In genomic region chr18:35106013-35106844, GRCh38 we compare ENCODE assay signal across 25 cellular contexts.
DNase-seq lines count a peak whose midpoint lies in the region; ATAC-seq and TF ChIP-seq lines count a peak whose summit lies in the region.
"Had no signal": no experiment of that assay in that cellular context is flagged by ENCODE, and none has a peak within 500 bp of the region (broad histone marks: within the 10 kb centered on the region; RNA-seq: fewer than 3 reads in every experiment).

No MANE protein-coding gene starts in this region.

- peak overlapping the region; percentile 77 for H3K27ac Mint-ChIP-seq in CD8-positive, alpha-beta T cell
- H3K27ac Mint-ChIP-seq in activated naive CD8-positive, alpha-beta T cell treated with anti-CD3 and anti-CD28 coated beads for 36 hours: peak overlapping the region; percentile 58
- peak overlapping the region in 5 of 9 donors; percentile 61 to 92 (median 77) for H3K27ac Mint-ChIP-seq in naive thymus-derived CD4-positive, alpha-beta T cell
- H3K27ac Mint-ChIP-seq: endodermal cell, GM23338 had no signal

- DNase-seq in NCI-H82 (lab: John Stamatoyannopoulos, UW) (peak; percentile 19), NCI-H82 treated with DMSO at 0.1 percent for 48 hours (lab: John Stamatoyannopoulos, UW; ENCODE audit: unreplicated experiment) (no peak), A673 (ENCODE audit: low spot score) (no peak), islet precursor cell (no peak)
- peak in 1 of 7 experiments; percentile 28 for DNase-seq in CD8-positive, alpha-beta T cell
- no peak for DNase-seq in activated naive CD8-positive, alpha-beta T cell treated with anti-CD3 and anti-CD28 coated beads for 36 hours
- peak in 1 of 9 donors; percentile 35 for DNase-seq in naive thymus-derived CD4-positive, alpha-beta T cell
- DNase-seq: activated gamma-delta T cell; AML-193; endodermal cell; esophagus squamous epithelium; kidney; MV-4-11; NCI-H1694; NCI-H2171 treated with DMSO at 0.1 percent for 48 hours; NCI-H69; retina; spleen; stimulated activated CD4-positive, alpha-beta T cell treated with anti-CD3 and anti-CD28 coated beads, Interleukin-4, amount 100 ng/mL, for 24 hours; upper lobe of left lung had no signal

- peaks cover 37% of the 10 kb centered on the region for H3K4me1 ChIP-seq in CD8-positive, alpha-beta T cell (ENCODE audit: insufficient read depth, low read length)
- H3K4me1 ChIP-seq in naive thymus-derived CD4-positive, alpha-beta T cell (ENCODE audit: control insufficient read depth in 2 of 2, insufficient read depth in 2 of 2, low read length in 2 of 2): peaks cover 13 to 16% of the 10 kb centered on the region in 2 donors
- no peaks in the 10 kb centered on the region for H3K4me1 ChIP-seq in A673 (ENCODE audit: insufficient read depth, low read length, poor library complexity, severe bottlenecking)
- H3K4me1 ChIP-seq: esophagus squamous epithelium had no signal

- no peak overlapping the region for H3K4me3 Mint-ChIP-seq in CD8-positive, alpha-beta T cell
- H3K4me3 Mint-ChIP-seq in activated naive CD8-positive, alpha-beta T cell treated with anti-CD3 and anti-CD28 coated beads for 36 hours: no peak overlapping the region
- peak overlapping the region in 6 of 10 donors; percentile 17 to 56 (median 46) for H3K4me3 Mint-ChIP-seq in naive thymus-derived CD4-positive, alpha-beta T cell
- H3K4me3 Mint-ChIP-seq: endodermal cell, GM23338 had no signal

- peak; percentile 84 for ATAC-seq in CD8-positive, alpha-beta T cell
- peak; percentile 88 for ATAC-seq in naive thymus-derived CD4-positive, alpha-beta T cell
- no peak for ATAC-seq in HG03135 (IDR thresholded peaks at IDR 0.05; ENCODE audit: unreplicated experiment)
- ATAC-seq: gastroesophageal sphincter, GM23338 had no signal

- CTCF ChIA-PET in CD8-positive, alpha-beta T cell (lab: Charles Lee): interaction anchor here (0.9 to 1.4 kb wide), 5 partner anchors 10 to 80 kb away, joined by 3 read pairs; no protein-coding TSS in a partner anchor
- CTCF ChIA-PET in naive thymus-derived CD4-positive, alpha-beta T cell (lab: Charles Lee): interaction anchor here (1.3 kb wide), 1 partner anchor 80 kb away, joined by 4 read pairs; no protein-coding TSS in a partner anchor
- CTCF ChIA-PET in A673 (lab: Charles Lee): no interaction called here

- no peaks in the 10 kb centered on the region for H3K27me3 ChIP-seq in CD8-positive, alpha-beta T cell (ENCODE audit: insufficient read depth, low read length)
- no peaks in the 10 kb centered on the region for H3K27me3 ChIP-seq in naive thymus-derived CD4-positive, alpha-beta T cell (ENCODE audit: control insufficient read depth in 2 of 2, insufficient read depth in 2 of 2, low read length in 2 of 2)
- H3K27me3 ChIP-seq in A673 (replicated peaks; ENCODE audit: insufficient read depth, low read depth, low read length, poor library complexity): no peaks in the 10 kb centered on the region
- H3K27me3 ChIP-seq: esophagus squamous epithelium, gastroesophageal sphincter, spleen, upper lobe of left lung had no signal

- peaks cover 35% of the 10 kb centered on the region for H3K36me3 Mint-ChIP-seq in CD8-positive, alpha-beta T cell
- H3K36me3 Mint-ChIP-seq in activated naive CD8-positive, alpha-beta T cell treated with anti-CD3 and anti-CD28 coated beads for 36 hours: peaks cover 40% of the 10 kb centered on the region
- peaks cover 10 to 43% (median 31%) of the 10 kb centered on the region in 5 donors for H3K36me3 Mint-ChIP-seq in naive thymus-derived CD4-positive, alpha-beta T cell

- POLR2A ChIA-PET in CD8-positive, alpha-beta T cell (lab: Charles Lee): interaction anchor here (0.7 to 1.4 kb wide), 4 partner anchors 9 to 76 kb away, joined by 3 to 5 read pairs (median 3); no protein-coding TSS in a partner anchor
- POLR2A ChIA-PET in naive thymus-derived CD4-positive, alpha-beta T cell (lab: Charles Lee): interaction anchor here (0.9 to 1.3 kb wide), 2 partner anchors 9 to 74 kb away, joined by 3 to 4 read pairs; no protein-coding TSS in a partner anchor
- POLR2A ChIA-PET in A673 (lab: Charles Lee; ENCODE audit: low non-redundant PET): no interaction called here

- peaks cover 63% of the 10 kb centered on the region for H3K4me1 Mint-ChIP-seq in CD8-positive, alpha-beta T cell (ENCODE audit: low read depth)
- peaks cover 48% of the 10 kb centered on the region for H3K4me1 Mint-ChIP-seq in activated naive CD8-positive, alpha-beta T cell treated with anti-CD3 and anti-CD28 coated beads for 36 hours
- H3K4me1 Mint-ChIP-seq in naive thymus-derived CD4-positive, alpha-beta T cell: peaks cover 8 to 56% (median 28%) of the 10 kb centered on the region in 7 donors
- H3K4me1 Mint-ChIP-seq: GM23338 had no signal

- H3K9me3 Mint-ChIP-seq in CD8-positive, alpha-beta T cell: no peaks in the 10 kb centered on the region
- peaks cover 9% of the 10 kb centered on the region for H3K9me3 Mint-ChIP-seq in activated naive CD8-positive, alpha-beta T cell treated with anti-CD3 and anti-CD28 coated beads for 36 hours
- peaks cover 0 to 5% (median 0%) of the 10 kb centered on the region in 11 donors for H3K9me3 Mint-ChIP-seq in naive thymus-derived CD4-positive, alpha-beta T cell
- H3K9me3 Mint-ChIP-seq: GM23338 had no signal

- H3K27me3 Mint-ChIP-seq in CD8-positive, alpha-beta T cell (ENCODE audit: low read depth): no peaks in the 10 kb centered on the region
- H3K27me3 Mint-ChIP-seq in activated naive CD8-positive, alpha-beta T cell treated with anti-CD3 and anti-CD28 coated beads for 36 hours: no peaks in the 10 kb centered on the region
- H3K27me3 Mint-ChIP-seq in naive thymus-derived CD4-positive, alpha-beta T cell: no peaks in the 10 kb centered on the region

- no peak for TF ChIP-seq CTCF in CD8-positive, alpha-beta T cell (IDR thresholded peaks at IDR 0.05)
- no peak for TF ChIP-seq CTCF in A673 (conservative IDR thresholded peaks at IDR 0.05; ENCODE audit: low read depth, low read length)

- BruUV-seq in A673 (replicated peaks; lab: Mats Ljungman, UMichigan): no TSS peak

- intact Hi-C loops in CD8-positive, alpha-beta T cell (cut with DNase I, micrococcal nuclease): loop anchor here (2.0 to 5.0 kb wide), 3 partner anchors 39 to 64 kb away; partner anchors contain the start of gene MAPRE2 (in 1 of the 2)
- intact Hi-C loops in naive thymus-derived CD4-positive, alpha-beta T cell (cut with micrococcal nuclease): loop anchor here in 1 of 2 donors (1.0 to 2.0 kb wide), 2 partner anchors 19 to 64 kb away; no protein-coding TSS in a partner anchor
- intact Hi-C loops in A673 (cut with micrococcal nuclease; ENCODE audit: unreplicated experiment): no loop called here

- peaks cover 3% of the 10 kb centered on the region for H3K36me3 ChIP-seq in CD8-positive, alpha-beta T cell (ENCODE audit: insufficient read depth, low read length)
- H3K36me3 ChIP-seq in naive thymus-derived CD4-positive, alpha-beta T cell (ENCODE audit: control insufficient read depth in 2 of 3, insufficient read depth in 3 of 3, low read length in 3 of 3): peaks cover 0 to 13% (median 0%) of the 10 kb centered on the region in 3 experiments
- H3K36me3 ChIP-seq in A673 (ENCODE audit: insufficient read depth, low read length, poor library complexity, severe bottlenecking): no peaks in the 10 kb centered on the region
- H3K36me3 ChIP-seq: esophagus squamous epithelium had no signal

- H3K27ac ChIP-seq in CD8-positive, alpha-beta T cell (ENCODE audit: low read depth, low read length): peak overlapping the region; percentile 53
- H3K27ac ChIP-seq in naive thymus-derived CD4-positive, alpha-beta T cell (ENCODE audit: low read depth, low read length): peak overlapping the region; percentile 63
- no peak overlapping the region for H3K27ac ChIP-seq in A673 (ENCODE audit: low read depth, low read length, poor library complexity, severe bottlenecking)
- H3K27ac ChIP-seq: 22Rv1, esophagus squamous epithelium, gastroesophageal sphincter, spleen, upper lobe of left lung had no signal

- no peaks in the 10 kb centered on the region for H3K9me3 ChIP-seq in CD8-positive, alpha-beta T cell (ENCODE audit: low read length)
- no peaks in the 10 kb centered on the region for H3K9me3 ChIP-seq in naive thymus-derived CD4-positive, alpha-beta T cell (ENCODE audit: control insufficient read depth in 2 of 3, low read length in 3 of 3)
- no peaks in the 10 kb centered on the region for H3K9me3 ChIP-seq in A673 (ENCODE audit: low read depth, low read length, poor library complexity, severe bottlenecking)
- H3K9me3 ChIP-seq: esophagus squamous epithelium, gastroesophageal sphincter, upper lobe of left lung had no signal

- no peak overlapping the region for H3K4me3 ChIP-seq in CD8-positive, alpha-beta T cell (ENCODE audit: low read depth, low read length)
- H3K4me3 ChIP-seq in naive thymus-derived CD4-positive, alpha-beta T cell (ENCODE audit: low read length): no peak overlapping the region
- H3K4me3 ChIP-seq in A673 (ENCODE audit: low read depth, low read length, poor library complexity, severe bottlenecking): no peak overlapping the region
- H3K4me3 ChIP-seq: esophagus squamous epithelium, gastroesophageal sphincter, GM23338, lung, spleen, upper lobe of left lung had no signal

Comparison
In these comparisons a context has a peak if more than half of its experiments do, and no peak if none do; other contexts are left out.
1. H3K4me3 Mint-ChIP-seq: peak in naive thymus-derived CD4-positive, alpha-beta T cell (6 of 10); none in CD8-positive, alpha-beta T cell (single experiment) and activated naive CD8-positive, alpha-beta T cell treated with anti-CD3 and anti-CD28 coated beads for 36 hours (single experiment).
2. Peak in every context shown above with its lines, with median percentiles within 50 percentile points of each other: H3K27ac Mint-ChIP-seq.